Comparison of ENCODE assay signal across 15 cellular contexts in the genomic region with DNA sequence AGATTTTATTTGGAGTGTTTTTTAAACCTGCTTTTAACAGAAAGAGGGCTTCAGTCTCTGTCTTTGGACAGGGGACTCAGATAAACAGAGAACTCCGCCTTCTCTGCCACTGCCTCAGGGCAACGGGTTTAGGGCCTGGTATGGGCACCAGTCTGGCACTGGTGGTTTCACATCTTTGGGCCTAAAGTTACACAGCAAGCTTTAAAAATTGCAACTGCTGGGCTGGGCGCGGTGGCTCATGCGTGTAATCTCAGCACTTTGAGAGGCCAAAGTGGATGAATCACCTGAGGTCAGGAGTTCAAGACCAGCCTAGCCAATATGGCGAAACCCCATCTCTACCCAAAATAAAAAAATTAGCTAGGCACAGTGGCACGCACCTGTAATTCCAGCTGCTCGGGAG. TPM values are rescaled to one million over a fixed set of nuclear protein-coding genes. Genes with fewer than 3 reads are reported as not detected.
DNase-seq lines count a peak whose midpoint lies in the region; ATAC-seq and TF ChIP-seq lines count a peak whose summit lies in the region.
"Had no signal": no experiment of that assay in that cellular context is flagged by ENCODE, and none has a peak within 500 bp of the region (broad histone marks: within the 10 kb centered on the region; RNA-seq: fewer than 3 reads in every experiment).

No MANE protein-coding gene starts in this region.

- H3K9me3 Mint-ChIP-seq in activated CD8-positive, alpha-beta T cell treated with anti-CD3 and anti-CD28 coated beads for 36 hours, result no peaks in the 10 kb centered on the region
- H3K9me3 Mint-ChIP-seq: CD8-positive, alpha-beta memory T cell had no signal

- ATAC-seq in activated CD8-positive, alpha-beta T cell treated with anti-CD3 and anti-CD28 coated beads for 36 hours, result no peak
- ATAC-seq: K562 had no signal

- CTCF ChIA-PET in activated CD8-positive, alpha-beta T cell treated with anti-CD3 and anti-CD28 coated beads for 36 hours (lab: Charles Lee), result interaction anchor here (2.0 kb wide), 1 partner anchor 171 kb away, joined by 5 read pairs; no protein-coding TSS in a partner anchor

- POLR2A ChIA-PET in activated CD8-positive, alpha-beta T cell treated with anti-CD3 and anti-CD28 coated beads for 36 hours (lab: Charles Lee), result no interaction called here

- no peak for TF ChIP-seq CTCF in activated CD8-positive, alpha-beta T cell treated with anti-CD3 and anti-CD28 coated beads for 36 hours (IDR thresholded peaks at IDR 0.05)

- H3K27ac Mint-ChIP-seq in activated CD8-positive, alpha-beta T cell treated with anti-CD3 and anti-CD28 coated beads for 36 hours, result no peak overlapping the region

- no peak overlapping the region for H3K4me3 Mint-ChIP-seq in activated CD8-positive, alpha-beta T cell treated with anti-CD3 and anti-CD28 coated beads for 36 hours

- DNase-seq in A172 (ENCODE audit: low spot score), result peak; percentile 13
- DNase-seq in H4 (ENCODE audit: low spot score), result peak; percentile 43
- peak; percentile 45 for DNase-seq in RPMI8226
- peak; percentile 39 for DNase-seq in kidney tubule cell (ENCODE audit: low spot score)
- no peak for DNase-seq in activated CD8-positive, alpha-beta T cell treated with anti-CD3 and anti-CD28 coated beads for 36 hours
- DNase-seq in SKM-1 treated with dmso at 0.1 percent for 144 hours (lab: John Stamatoyannopoulos, UW; ENCODE audit: unreplicated experiment), result no peak
- no peak for DNase-seq in CD1c-positive myeloid dendritic cell (ENCODE audit: extremely low spot score)
- DNase-seq in NCI-H1092 treated with DMSO at 0.1 percent for 48 hours (lab: John Stamatoyannopoulos, UW), result no peak
- DNase-seq: DMS 273 treated with DMSO at 0.1 percent for 48 hours, MM.1S, NCI-H187 treated with DMSO at 0.1 percent for 48 hours, NCI-H510A, SHP77 treated with DMSO at 0.1 percent for 48 hours had no signal

- H3K4me1 Mint-ChIP-seq in activated CD8-positive, alpha-beta T cell treated with anti-CD3 and anti-CD28 coated beads for 36 hours (ENCODE audit: low read depth), result no peaks in the 10 kb centered on the region
- H3K4me1 Mint-ChIP-seq: CD8-positive, alpha-beta memory T cell had no signal

- peaks cover 22% of the 10 kb centered on the region for H3K27me3 Mint-ChIP-seq in activated CD8-positive, alpha-beta T cell treated with anti-CD3 and anti-CD28 coated beads for 36 hours

- no peaks in the 10 kb centered on the region for H3K36me3 Mint-ChIP-seq in activated CD8-positive, alpha-beta T cell treated with anti-CD3 and anti-CD28 coated beads for 36 hours (ENCODE audit: low read depth)
- H3K36me3 Mint-ChIP-seq: CD8-positive, alpha-beta memory T cell had no signal

- intact Hi-C loops in activated CD8-positive, alpha-beta T cell treated with anti-CD3 and anti-CD28 coated beads for 36 hours (cut with micrococcal nuclease), result no loop called here

RNA-seq across cellular contexts. Expression of gene NAT8L, which starts 10.3 kb away (rescaled TPM):
- 4.8 and 5.5 TPM in 2 replicates for total RNA-seq in A172 (2014; rRNA removed; shearing (Covaris generic))
- 0.45 and 0.58 TPM in 2 replicates for total RNA-seq in H4 (2014; rRNA removed; shearing (Covaris generic))
- 1 to 10 TPM; 1.0 to 1.1 TPM for total RNA-seq in activated CD8-positive, alpha-beta T cell treated with anti-CD3 and anti-CD28 coated beads for 36 hours

RNA-seq across cellular contexts. Expression of gene NELFA, which starts 40.1 kb away (rescaled TPM):
- total RNA-seq in A172 (2014; rRNA removed; shearing (Covaris generic)), result 18.1 and 20.5 TPM in 2 replicates
- total RNA-seq in H4 (2014; rRNA removed; shearing (Covaris generic)), result 17.9 and 22.0 TPM in 2 replicates
- total RNA-seq in activated CD8-positive, alpha-beta T cell treated with anti-CD3 and anti-CD28 coated beads for 36 hours, result 10 to 100 TPM; 43.9 to 46.3 TPM

Comparison
In these comparisons a context has a peak if more than half of its experiments do, and no peak if none do; other contexts are left out.
1. DNase-seq: peak in A172 (single experiment), H4 (single experiment), RPMI8226 (single experiment) and kidney tubule cell (single experiment); none in activated CD8-positive, alpha-beta T cell treated with anti-CD3 and anti-CD28 coated beads for 36 hours (single experiment), SKM-1 treated with dmso at 0.1 percent for 144 hours (single experiment), CD1c-positive myeloid dendritic cell (single experiment) and NCI-H1092 treated with DMSO at 0.1 percent for 48 hours (single experiment).